Comparison of ENCODE assay signal across 1 cellular context in the genomic region with DNA sequence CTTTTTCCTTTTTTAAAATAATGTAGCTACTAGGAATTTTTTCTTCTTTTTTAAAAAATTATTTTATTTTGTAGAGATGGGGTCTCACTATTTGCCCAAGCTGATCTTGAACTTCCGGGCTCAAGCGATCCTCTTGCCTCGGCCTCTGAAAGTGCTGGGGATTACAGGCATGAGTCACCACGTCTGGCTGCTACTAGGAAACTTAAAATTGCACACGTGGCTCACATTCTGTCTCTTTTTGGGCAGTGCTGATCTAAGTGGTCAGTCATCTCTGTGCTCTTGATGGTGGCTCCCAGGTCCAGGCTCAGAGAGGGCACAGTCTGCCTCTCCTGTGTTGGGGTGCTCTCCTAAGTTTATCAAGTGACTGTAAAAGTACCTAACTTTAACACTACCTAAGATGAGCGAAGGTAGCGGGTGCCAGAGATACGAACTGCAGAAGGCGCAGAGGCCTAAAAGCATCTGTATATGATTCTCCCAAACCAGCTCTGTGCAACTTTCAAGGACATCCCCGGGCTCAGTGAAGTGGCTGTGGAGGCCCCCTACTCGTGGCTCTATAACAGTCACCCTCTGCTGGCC.
TF ChIP-seq lines count a peak whose summit lies in the region.

No MANE protein-coding gene starts in this region.

TF ChIP-seq in GM23338, 12 proteins besides CTCF, POLR2A, EP300 and RAD21 (continued from another document):
- TF ChIP-seq, protein P1, sequence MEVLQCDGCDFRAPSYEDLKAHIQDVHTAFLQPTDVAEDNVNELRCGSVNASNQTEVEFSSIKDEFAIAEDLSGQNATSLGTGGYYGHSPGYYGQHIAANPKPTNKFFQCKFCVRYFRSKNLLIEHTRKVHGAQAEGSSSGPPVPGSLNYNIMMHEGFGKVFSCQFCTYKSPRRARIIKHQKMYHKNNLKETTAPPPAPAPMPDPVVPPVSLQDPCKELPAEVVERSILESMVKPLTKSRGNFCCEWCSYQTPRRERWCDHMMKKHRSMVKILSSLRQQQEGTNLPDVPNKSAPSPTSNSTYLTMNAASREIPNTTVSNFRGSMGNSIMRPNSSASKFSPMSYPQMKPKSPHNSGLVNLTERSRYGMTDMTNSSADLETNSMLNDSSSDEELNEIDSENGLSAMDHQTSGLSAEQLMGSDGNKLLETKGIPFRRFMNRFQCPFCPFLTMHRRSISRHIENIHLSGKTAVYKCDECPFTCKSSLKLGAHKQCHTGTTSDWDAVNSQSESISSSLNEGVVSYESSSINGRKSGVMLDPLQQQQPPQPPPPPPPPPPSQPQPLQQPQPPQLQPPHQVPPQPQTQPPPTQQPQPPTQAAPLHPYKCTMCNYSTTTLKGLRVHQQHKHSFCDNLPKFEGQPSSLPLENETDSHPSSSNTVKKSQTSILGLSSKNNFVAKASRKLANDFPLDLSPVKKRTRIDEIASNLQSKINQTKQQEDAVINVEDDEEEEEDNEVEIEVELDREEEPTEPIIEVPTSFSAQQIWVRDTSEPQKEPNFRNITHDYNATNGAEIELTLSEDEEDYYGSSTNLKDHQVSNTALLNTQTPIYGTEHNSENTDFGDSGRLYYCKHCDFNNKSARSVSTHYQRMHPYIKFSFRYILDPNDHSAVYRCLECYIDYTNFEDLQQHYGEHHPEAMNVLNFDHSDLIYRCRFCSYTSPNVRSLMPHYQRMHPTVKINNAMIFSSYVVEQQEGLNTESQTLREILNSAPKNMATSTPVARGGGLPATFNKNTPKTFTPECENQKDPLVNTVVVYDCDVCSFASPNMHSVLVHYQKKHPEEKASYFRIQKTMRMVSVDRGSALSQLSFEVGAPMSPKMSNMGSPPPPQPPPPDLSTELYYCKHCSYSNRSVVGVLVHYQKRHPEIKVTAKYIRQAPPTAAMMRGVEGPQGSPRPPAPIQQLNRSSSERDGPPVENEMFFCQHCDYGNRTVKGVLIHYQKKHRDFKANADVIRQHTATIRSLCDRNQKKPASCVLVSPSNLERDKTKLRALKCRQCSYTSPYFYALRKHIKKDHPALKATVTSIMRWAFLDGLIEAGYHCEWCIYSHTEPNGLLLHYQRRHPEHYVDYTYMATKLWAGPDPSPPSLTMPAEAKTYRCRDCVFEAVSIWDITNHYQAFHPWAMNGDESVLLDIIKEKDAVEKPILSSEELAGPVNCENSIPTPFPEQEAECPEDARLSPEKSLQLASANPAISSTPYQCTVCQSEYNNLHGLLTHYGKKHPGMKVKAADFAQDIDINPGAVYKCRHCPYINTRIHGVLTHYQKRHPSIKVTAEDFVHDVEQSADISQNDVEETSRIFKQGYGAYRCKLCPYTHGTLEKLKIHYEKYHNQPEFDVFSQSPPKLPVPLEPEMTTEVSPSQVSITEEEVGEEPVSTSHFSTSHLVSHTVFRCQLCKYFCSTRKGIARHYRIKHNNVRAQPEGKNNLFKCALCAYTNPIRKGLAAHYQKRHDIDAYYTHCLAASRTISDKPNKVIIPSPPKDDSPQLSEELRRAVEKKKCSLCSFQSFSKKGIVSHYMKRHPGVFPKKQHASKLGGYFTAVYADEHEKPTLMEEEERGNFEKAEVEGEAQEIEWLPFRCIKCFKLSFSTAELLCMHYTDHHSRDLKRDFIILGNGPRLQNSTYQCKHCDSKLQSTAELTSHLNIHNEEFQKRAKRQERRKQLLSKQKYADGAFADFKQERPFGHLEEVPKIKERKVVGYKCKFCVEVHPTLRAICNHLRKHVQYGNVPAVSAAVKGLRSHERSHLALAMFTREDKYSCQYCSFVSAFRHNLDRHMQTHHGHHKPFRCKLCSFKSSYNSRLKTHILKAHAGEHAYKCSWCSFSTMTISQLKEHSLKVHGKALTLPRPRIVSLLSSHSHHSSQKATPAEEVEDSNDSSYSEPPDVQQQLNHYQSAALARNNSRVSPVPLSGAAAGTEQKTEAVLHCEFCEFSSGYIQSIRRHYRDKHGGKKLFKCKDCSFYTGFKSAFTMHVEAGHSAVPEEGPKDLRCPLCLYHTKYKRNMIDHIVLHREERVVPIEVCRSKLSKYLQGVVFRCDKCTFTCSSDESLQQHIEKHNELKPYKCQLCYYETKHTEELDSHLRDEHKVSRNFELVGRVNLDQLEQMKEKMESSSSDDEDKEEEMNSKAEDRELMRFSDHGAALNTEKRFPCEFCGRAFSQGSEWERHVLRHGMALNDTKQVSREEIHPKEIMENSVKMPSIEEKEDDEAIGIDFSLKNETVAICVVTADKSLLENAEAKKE (CRISPR knock-in tag; IDR thresholded peaks at IDR 0.05): no peak
- TF ChIP-seq EZH2 (IDR thresholded peaks at IDR 0.05; ENCODE audit: low read depth, unreplicated experiment) (no peak), STAT1 (IDR thresholded peaks at IDR 0.05; ENCODE audit: unreplicated experiment) (no peak)
